1 cellular context compared by ENCODE assay signal in the genomic region with DNA sequence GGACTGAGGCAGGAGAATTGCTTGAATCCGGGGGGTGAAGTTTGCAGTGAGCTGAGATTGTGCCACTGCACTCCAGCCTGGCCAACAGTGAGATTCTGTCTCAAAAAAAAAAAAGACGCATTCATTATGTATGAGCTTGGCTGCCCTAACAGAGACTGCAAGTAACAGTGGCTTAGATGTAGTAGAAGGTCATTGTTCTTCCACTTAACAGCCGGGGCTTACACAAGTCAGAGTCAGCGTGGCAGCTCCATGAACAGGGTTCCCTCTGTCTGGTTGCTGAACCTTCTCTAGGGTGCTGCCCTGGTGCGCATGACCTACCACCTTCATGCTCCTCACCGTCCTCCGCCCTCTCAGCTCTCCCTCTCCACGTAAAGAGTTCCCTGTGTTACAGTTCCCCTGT.
TF ChIP-seq lines count a peak whose summit lies in the region.

No MANE protein-coding gene starts in this region.

TF ChIP-seq in H1, 55 proteins besides CTCF, POLR2A, EP300 and RAD21 (continued from another document):
- TF ChIP-seq, protein P1, sequence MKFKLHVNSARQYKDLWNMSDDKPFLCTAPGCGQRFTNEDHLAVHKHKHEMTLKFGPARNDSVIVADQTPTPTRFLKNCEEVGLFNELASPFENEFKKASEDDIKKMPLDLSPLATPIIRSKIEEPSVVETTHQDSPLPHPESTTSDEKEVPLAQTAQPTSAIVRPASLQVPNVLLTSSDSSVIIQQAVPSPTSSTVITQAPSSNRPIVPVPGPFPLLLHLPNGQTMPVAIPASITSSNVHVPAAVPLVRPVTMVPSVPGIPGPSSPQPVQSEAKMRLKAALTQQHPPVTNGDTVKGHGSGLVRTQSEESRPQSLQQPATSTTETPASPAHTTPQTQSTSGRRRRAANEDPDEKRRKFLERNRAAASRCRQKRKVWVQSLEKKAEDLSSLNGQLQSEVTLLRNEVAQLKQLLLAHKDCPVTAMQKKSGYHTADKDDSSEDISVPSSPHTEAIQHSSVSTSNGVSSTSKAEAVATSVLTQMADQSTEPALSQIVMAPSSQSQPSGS (IDR thresholded peaks at IDR 0.05; ENCODE audit: low read length): no peak
